In genomic region chr2:9179572-9180201, GRCh38 we compare ENCODE assay signal across 9 cellular contexts. TPM values are rescaled to one million over a fixed set of nuclear protein-coding genes. Genes with fewer than 3 reads are reported as not detected.
DNase-seq lines count a peak whose midpoint lies in the region; ATAC-seq and TF ChIP-seq lines count a peak whose summit lies in the region.
"Had no signal": no experiment of that assay in that cellular context is flagged by ENCODE, and none has a peak within 500 bp of the region (broad histone marks: within the 10 kb centered on the region; RNA-seq: fewer than 3 reads in every experiment).

No MANE protein-coding gene starts in this region.

- H3K27me3 ChIP-seq in adipocyte (replicated peaks; ENCODE audit: control insufficient read depth, insufficient read depth, low read length) (no peaks in the 10 kb centered on the region), heart right ventricle (no peaks in the 10 kb centered on the region)

- intact Hi-C loops in heart right ventricle (cut with DNase I), result no loop called here

- peak overlapping the region; percentile 54 to 85 (median 82) for H3K27ac ChIP-seq in heart right ventricle
- H3K27ac ChIP-seq: HL-60 had no signal

- TF ChIP-seq CTCF in heart right ventricle (IDR thresholded peaks at IDR 0.05), result no peak

- H3K4me1 ChIP-seq in adipocyte (ENCODE audit: control insufficient read depth, insufficient read depth, low read length) (peaks cover 36% of the 10 kb centered on the region), heart right ventricle (peaks cover 0 to 35% (median 15%) of the 10 kb centered on the region in 9 donors)

- H3K9ac ChIP-seq in adipocyte (ENCODE audit: low read length), result peak overlapping the region; percentile 79

- H3K36me3 ChIP-seq in adipocyte (ENCODE audit: control insufficient read depth, insufficient read depth, low read length, severe bottlenecking) (no peaks in the 10 kb centered on the region), heart right ventricle (no peaks in the 10 kb centered on the region)

- DNase-seq in H4 (ENCODE audit: low spot score) (peak; percentile 65), adipocyte (ENCODE audit: low read depth) (peak; percentile 78), heart right ventricle (peak in 1 of 2 donors; percentile 48), skeletal muscle cell (ENCODE audit: low read depth) (peak; percentile 85), Ammon's horn (ENCODE audit: low spot score) (no peak), Kasumi-1 (lab: John Stamatoyannopoulos, UW) (no peak)

- H3K4me3 ChIP-seq in adipocyte (ENCODE audit: low read length) (peak overlapping the region; percentile 75), heart right ventricle (no peak overlapping the region), skeletal muscle cell (ENCODE audit: low read depth, low read length) (no peak overlapping the region)

- ATAC-seq in heart right ventricle (peak; percentile 10 to 87 (median 67)), GM21381 (IDR thresholded peaks at IDR 0.05; ENCODE audit: unreplicated experiment) (no peak), HG02852 (IDR thresholded peaks at IDR 0.05; ENCODE audit: unreplicated experiment) (no peak)

- WGBS in heart right ventricle, 2 donors, result 63 to 78% methylated on average over 9 of the region's 9 CpGs

- H3K9me3 ChIP-seq in adipocyte (ENCODE audit: control insufficient read depth, low read length) (no peaks in the 10 kb centered on the region), heart right ventricle (no peaks in the 10 kb centered on the region)

RNA-seq across cellular contexts. Expression of gene ASAP2, which starts 26.9 kb away (rescaled TPM):
- 10.4 and 13.7 TPM in 2 replicates for total RNA-seq in H4 (2014; rRNA removed; shearing (Covaris generic))
- total RNA-seq in heart right ventricle, result 10 to 100 TPM in 9 of 10 donors, 1 to 10 TPM in 1; 9.9 to 16.2 (median 11.8) TPM
- polyA plus RNA-seq in heart right ventricle, result 10 to 100 TPM in 1 of 2 donors, 1 to 10 TPM in 1; 5.4 to 17.3 TPM

Comparison
In these comparisons a context has a peak if more than half of its experiments do, and no peak if none do; other contexts are left out.
1. DNase-seq: peak in H4 (single experiment), adipocyte (single experiment) and skeletal muscle cell (single experiment); none in Ammon's horn (single experiment) and Kasumi-1 (0 of 2).
2. ATAC-seq: peak in heart right ventricle (8 of 8); none in GM21381 (single experiment) and HG02852 (single experiment).